ENCODE assay signal across 15 cellular contexts in genomic region chr20:36121981-36122930, GRCh38. TPM values are rescaled to one million over a fixed set of nuclear protein-coding genes. Genes with fewer than 3 reads are reported as not detected.
DNase-seq lines count a peak whose midpoint lies in the region; ATAC-seq, FAIRE-seq and TF ChIP-seq lines count a peak whose summit lies in the region.
"Had no signal": no experiment of that assay in that cellular context is flagged by ENCODE, and none has a peak within 500 bp of the region (broad histone marks: within the 10 kb centered on the region; RNA-seq: fewer than 3 reads in every experiment).

No MANE protein-coding gene starts in this region.

- no peak for FAIRE-seq in bronchial epithelial cell (lab: Jason Lieb, UNC)

- H3K4me3 ChIP-seq in bronchial epithelial cell (ENCODE audit: low read depth, low read length) (no peak overlapping the region), lower lobe of right lung (no peak overlapping the region)

- no peak for DNase-seq in activated T-cell treated with anti-CD3 and anti-CD28 coated beads, Interleukin-2, amount 50 U/mL, for 72 hours
- no peak for DNase-seq in activated T-cell treated with anti-CD3 and anti-CD28 coated beads for 4 hours
- DNase-seq in bronchial epithelial cell (ENCODE audit: low read depth), result peak; percentile 80
- DNase-seq in lower lobe of right lung, result peak; percentile 86
- DNase-seq in stimulated activated naive B cell treated with anti-CD40 and anti-IgM and Interleukin-4, amounts not matched to agents 10 μg/mL and 1 μg/mL and 100 μg/mL, for 72 hours, result no peak
- no peak for DNase-seq in NCI-H82 treated with DMSO at 0.1 percent for 48 hours (lab: John Stamatoyannopoulos, UW; ENCODE audit: unreplicated experiment)
- DNase-seq in activated effector memory CD4-positive, alpha-beta T cell treated with anti-CD3 and anti-CD28 coated beads, Interleukin-2, amount 50 U/mL, for 16 hours, result no peak
- DNase-seq: activated CD4-positive, alpha-beta T cell treated with anti-CD3 and anti-CD28 coated beads for 1 hour; activated T-cell treated with anti-CD3 and anti-CD28 coated beads, Interleukin-2, amount 50 U/mL, for 48 hours; anterior cingulate cortex; dermis blood vessel endothelial cell; left cardiac atrium; NCI-H146 had no signal

- H3K36me3 ChIP-seq in bronchial epithelial cell (ENCODE audit: control insufficient read depth, insufficient read depth, low read length) (no peaks in the 10 kb centered on the region), lower lobe of right lung (no peaks in the 10 kb centered on the region)

- no peaks in the 10 kb centered on the region for H3K36me3 Mint-ChIP-seq in activated T-cell treated with anti-CD3 and anti-CD28 coated beads, Interleukin-2, amount 50 U/mL, for 72 hours (ENCODE audit: insufficient read depth in 2 of 2)
- no peaks in the 10 kb centered on the region for H3K36me3 Mint-ChIP-seq in stimulated activated naive B cell treated with anti-CD40 and anti-IgM and Interleukin-4, amounts not matched to agents 10 μg/mL and 1 μg/mL and 100 μg/mL, for 72 hours

- H3K9me3 Mint-ChIP-seq in activated T-cell treated with anti-CD3 and anti-CD28 coated beads, Interleukin-2, amount 50 U/mL, for 72 hours, result no peaks in the 10 kb centered on the region
- no peaks in the 10 kb centered on the region for H3K9me3 Mint-ChIP-seq in stimulated activated naive B cell treated with anti-CD40 and anti-IgM and Interleukin-4, amounts not matched to agents 10 μg/mL and 1 μg/mL and 100 μg/mL, for 72 hours
- H3K9me3 Mint-ChIP-seq: IgD-negative memory B cell had no signal

- peak overlapping the region; percentile 9 for H3K27ac Mint-ChIP-seq in activated T-cell treated with anti-CD3 and anti-CD28 coated beads, Interleukin-2, amount 50 U/mL, for 72 hours
- H3K27ac Mint-ChIP-seq in stimulated activated naive B cell treated with anti-CD40 and anti-IgM and Interleukin-4, amounts not matched to agents 10 μg/mL and 1 μg/mL and 100 μg/mL, for 72 hours, result no peak overlapping the region
- H3K27ac Mint-ChIP-seq: IgD-negative memory B cell had no signal

- H3K4me1 Mint-ChIP-seq in activated T-cell treated with anti-CD3 and anti-CD28 coated beads, Interleukin-2, amount 50 U/mL, for 72 hours (ENCODE audit: low read depth), result no peaks in the 10 kb centered on the region
- H3K4me1 Mint-ChIP-seq in stimulated activated naive B cell treated with anti-CD40 and anti-IgM and Interleukin-4, amounts not matched to agents 10 μg/mL and 1 μg/mL and 100 μg/mL, for 72 hours, result peaks cover 4 to 5% of the 10 kb centered on the region in 2 donors

- peak overlapping the region; percentile 32 for H3K27ac ChIP-seq in lower lobe of right lung

- intact Hi-C loops in lower lobe of right lung (cut with DNase I), result no loop called here

- no peaks in the 10 kb centered on the region for H3K9me3 ChIP-seq in lower lobe of right lung

- H3K4me3 Mint-ChIP-seq in activated T-cell treated with anti-CD3 and anti-CD28 coated beads, Interleukin-2, amount 50 U/mL, for 72 hours, result no peak overlapping the region
- no peak overlapping the region for H3K4me3 Mint-ChIP-seq in stimulated activated naive B cell treated with anti-CD40 and anti-IgM and Interleukin-4, amounts not matched to agents 10 μg/mL and 1 μg/mL and 100 μg/mL, for 72 hours
- H3K4me3 Mint-ChIP-seq: IgD-negative memory B cell had no signal

- peaks cover 7% of the 10 kb centered on the region for H3K27me3 Mint-ChIP-seq in activated T-cell treated with anti-CD3 and anti-CD28 coated beads, Interleukin-2, amount 50 U/mL, for 72 hours (ENCODE audit: low read depth)
- peaks cover 23 to 36% of the 10 kb centered on the region in 2 donors for H3K27me3 Mint-ChIP-seq in stimulated activated naive B cell treated with anti-CD40 and anti-IgM and Interleukin-4, amounts not matched to agents 10 μg/mL and 1 μg/mL and 100 μg/mL, for 72 hours

- no peak for TF ChIP-seq CTCF in bronchial epithelial cell (IDR thresholded peaks at IDR 0.05; ENCODE audit: insufficient read depth, low read length, severe bottlenecking)
- no peak for TF ChIP-seq CTCF in lower lobe of right lung (IDR thresholded peaks at IDR 0.05)

- H3K27me3 ChIP-seq in bronchial epithelial cell (ENCODE audit: control insufficient read depth, insufficient read depth, low read length) (no peaks in the 10 kb centered on the region), lower lobe of right lung (ENCODE audit: low read depth) (no peaks in the 10 kb centered on the region)

- peaks cover 15% of the 10 kb centered on the region for H3K4me1 ChIP-seq in lower lobe of right lung

- no peak for ATAC-seq in activated T-cell treated with anti-CD3 and anti-CD28 coated beads, Interleukin-2, amount 50 U/mL, for 72 hours (replicated peaks in 1 of 2)
- ATAC-seq in lower lobe of right lung (peak; percentile 95 to 97), HG03469 (IDR thresholded peaks at IDR 0.05; ENCODE audit: unreplicated experiment) (no peak)
- no peak for ATAC-seq in stimulated activated naive B cell treated with anti-CD40 and anti-IgM and Interleukin-4, amounts not matched to agents 10 μg/mL and 1 μg/mL and 100 μg/mL, for 72 hours (replicated peaks)
- ATAC-seq: left cardiac atrium had no signal

RNA-seq across cellular contexts. Expression of gene EPB41L1, which starts 32.3 kb away (rescaled TPM):
- under 1 TPM; 0.51 to 0.70 TPM for total RNA-seq in activated T-cell treated with anti-CD3 and anti-CD28 coated beads, Interleukin-2, amount 50 U/mL, for 72 hours
- total RNA-seq in bronchial epithelial cell (2.1 and 2.7 TPM in 2 replicates), lower lobe of right lung (68.9 TPM)

Comparison
In these comparisons a context has a peak if more than half of its experiments do, and no peak if none do; other contexts are left out.
1. ATAC-seq: peak in lower lobe of right lung (2 of 2); none in activated T-cell treated with anti-CD3 and anti-CD28 coated beads, Interleukin-2, amount 50 U/mL, for 72 hours (0 of 2), HG03469 (single experiment) and stimulated activated naive B cell treated with anti-CD40 and anti-IgM and Interleukin-4, amounts not matched to agents 10 μg/mL and 1 μg/mL and 100 μg/mL, for 72 hours (0 of 2).
2. DNase-seq: peak in bronchial epithelial cell (single experiment) and lower lobe of right lung (single experiment); none in activated T-cell treated with anti-CD3 and anti-CD28 coated beads, Interleukin-2, amount 50 U/mL, for 72 hours (0 of 2), activated T-cell treated with anti-CD3 and anti-CD28 coated beads for 4 hours (single experiment), stimulated activated naive B cell treated with anti-CD40 and anti-IgM and Interleukin-4, amounts not matched to agents 10 μg/mL and 1 μg/mL and 100 μg/mL, for 72 hours (single experiment), NCI-H82 treated with DMSO at 0.1 percent for 48 hours (single experiment) and activated effector memory CD4-positive, alpha-beta T cell treated with anti-CD3 and anti-CD28 coated beads, Interleukin-2, amount 50 U/mL, for 16 hours (single experiment).
3. RNA of gene EPB41L1, which starts 32.3 kb away (total RNA-seq): 68.9 TPM in lower lobe of right lung (single experiment); 2.1 to 2.7 TPM in bronchial epithelial cell and 0.51 to 0.70 TPM in activated T-cell treated with anti-CD3 and anti-CD28 coated beads, Interleukin-2, amount 50 U/mL, for 72 hours; every median in the first group is over 10 times any median in the second.